Comparison of ENCODE assay signal across 1 cellular context in genomic region chr2:8534729-8535397, GRCh38.
TF ChIP-seq lines count a peak whose summit lies in the region.

No MANE protein-coding gene starts in this region.

TF ChIP-seq in HepG2, 621 proteins besides CTCF, POLR2A, EP300 and RAD21 (continued from another document and continues in another):
- no peak for TF ChIP-seq IRF1 (CRISPR knock-in tag; IDR thresholded peaks at IDR 0.05; ENCODE audit: low read depth)
- TF ChIP-seq NONO (IDR thresholded peaks at IDR 0.05) = no peak
- 0 out of 2 replicates have a peak, but pooled peaks have one; percentile 57 for TF ChIP-seq NONO (CRISPR knock-in tag; conservative IDR thresholded peaks at IDR 0.05)
- peak; percentile 27; the same call in 1 of the 2 replicates for TF ChIP-seq PAXIP1 (CRISPR knock-in tag; conservative IDR thresholded peaks at IDR 0.05)
- TF ChIP-seq HOXA3 (CRISPR knock-in tag; IDR thresholded peaks at IDR 0.05) = peak; percentile 53; the same call in 1 of the 2 replicates
- no peak for TF ChIP-seq SRY (CRISPR knock-in tag; IDR thresholded peaks at IDR 0.05)
- TF ChIP-seq RFX5 (IDR thresholded peaks at IDR 0.05; ENCODE audit: low read depth, low read length) = no peak
- TF ChIP-seq MED1 (CRISPR knock-in tag; IDR thresholded peaks at IDR 0.05) = no peak
- TF ChIP-seq TEF (CRISPR knock-in tag; IDR thresholded peaks at IDR 0.05) = no peak; the same call in 1 of the 2 replicates
- peak; percentile 87 for TF ChIP-seq PATZ1 (CRISPR knock-in tag; IDR thresholded peaks at IDR 0.05)
- no peak for TF ChIP-seq RARA (CRISPR knock-in tag; IDR thresholded peaks at IDR 0.05)
- no peak for TF ChIP-seq SMYD3 (CRISPR knock-in tag; IDR thresholded peaks at IDR 0.05)
- TF ChIP-seq SP2 (CRISPR knock-in tag; IDR thresholded peaks at IDR 0.05) = no peak
- no peak for TF ChIP-seq RELA (CRISPR knock-in tag; IDR thresholded peaks at IDR 0.05)
- TF ChIP-seq KMT2A (CRISPR knock-in tag; IDR thresholded peaks at IDR 0.05) = 0 out of 2 replicates have a peak, but pooled peaks have one; percentile 25
- TF ChIP-seq RFX1 (IDR thresholded peaks at IDR 0.05) = no peak
- no peak for TF ChIP-seq MAF1 (CRISPR knock-in tag; IDR thresholded peaks at IDR 0.05; ENCODE audit: borderline replicate concordance)
- no peak for TF ChIP-seq HMGA1 (CRISPR knock-in tag; conservative IDR thresholded peaks at IDR 0.05)
- TF ChIP-seq PCBP1 (IDR thresholded peaks at IDR 0.05; ENCODE audit: borderline replicate concordance, low read depth, low read length) = no peak
- TF ChIP-seq CEBPB (IDR thresholded peaks at IDR 0.05; ENCODE audit: borderline replicate concordance, low read depth, low read length) = peak; percentile 97
- no peak for TF ChIP-seq SNAI1 (CRISPR knock-in tag; IDR thresholded peaks at IDR 0.05; ENCODE audit: borderline replicate concordance)
- TF ChIP-seq ZNF614 (CRISPR knock-in tag; IDR thresholded peaks at IDR 0.05; ENCODE audit: borderline replicate concordance) = peak; percentile 66; the same call in 1 of the 2 replicates
- TF ChIP-seq BCL6 (CRISPR knock-in tag; IDR thresholded peaks at IDR 0.05) = peak; percentile 54
- no peak for TF ChIP-seq ZNF597 (CRISPR knock-in tag; IDR thresholded peaks at IDR 0.05)
- TF ChIP-seq HOXA5 (CRISPR knock-in tag; IDR thresholded peaks at IDR 0.05) = no peak
- TF ChIP-seq RFXAP (CRISPR knock-in tag; IDR thresholded peaks at IDR 0.05; ENCODE audit: borderline replicate concordance) = 0 out of 2 replicates have a peak, but pooled peaks have one; percentile 18
- peak; percentile 43; the same call in 1 of the 2 replicates for TF ChIP-seq KDM2A (CRISPR knock-in tag; IDR thresholded peaks at IDR 0.05; ENCODE audit: borderline replicate concordance, low read depth)
- 0 out of 2 replicates have a peak, but pooled peaks have one; percentile 28 for TF ChIP-seq ZNF704 (CRISPR knock-in tag; IDR thresholded peaks at IDR 0.05; ENCODE audit: borderline replicate concordance)
- TF ChIP-seq ZNF414 (CRISPR knock-in tag; IDR thresholded peaks at IDR 0.05) = no peak
- no peak for TF ChIP-seq HOMEZ (CRISPR knock-in tag; IDR thresholded peaks at IDR 0.05; ENCODE audit: low read depth)
- TF ChIP-seq ZNF773 (CRISPR knock-in tag; IDR thresholded peaks at IDR 0.05; ENCODE audit: borderline replicate concordance) = no peak
- TF ChIP-seq ZNF468 (CRISPR knock-in tag; IDR thresholded peaks at IDR 0.05) = no peak
- TF ChIP-seq MTF1 (CRISPR knock-in tag; IDR thresholded peaks at IDR 0.05) = no peak
- peak; percentile 71 for TF ChIP-seq HDAC2 (CRISPR knock-in tag; IDR thresholded peaks at IDR 0.05)
- peak; percentile 31; the same call in 1 of the 2 replicates for TF ChIP-seq ZNF331 (CRISPR knock-in tag; IDR thresholded peaks at IDR 0.05)
- 0 out of 2 replicates have a peak, but pooled peaks have one; percentile 7 for TF ChIP-seq TFE3 (CRISPR knock-in tag; IDR thresholded peaks at IDR 0.05)
- TF ChIP-seq ZFP62 (CRISPR knock-in tag; IDR thresholded peaks at IDR 0.05) = no peak
- no peak for TF ChIP-seq ZBTB8A (CRISPR knock-in tag; IDR thresholded peaks at IDR 0.05; ENCODE audit: borderline replicate concordance, low read depth)
- no peak for TF ChIP-seq ZNF232 (CRISPR knock-in tag; IDR thresholded peaks at IDR 0.05; ENCODE audit: borderline replicate concordance)
- TF ChIP-seq PBX3 (CRISPR knock-in tag; IDR thresholded peaks at IDR 0.05; ENCODE audit: borderline replicate concordance) = no peak
- TF ChIP-seq GTF3A (CRISPR knock-in tag; conservative IDR thresholded peaks at IDR 0.05) = no peak; the same call in 1 of the 2 replicates
- TF ChIP-seq MXD3 (CRISPR knock-in tag; IDR thresholded peaks at IDR 0.05) = peak; percentile 31; the same call in 1 of the 2 replicates
- TF ChIP-seq CREM (IDR thresholded peaks at IDR 0.05) = no peak
- no peak for TF ChIP-seq CREM (CRISPR knock-in tag; IDR thresholded peaks at IDR 0.05)
- TF ChIP-seq ZBTB14 (CRISPR knock-in tag; IDR thresholded peaks at IDR 0.05) = no peak
- no peak for TF ChIP-seq RARG (CRISPR knock-in tag; IDR thresholded peaks at IDR 0.05; ENCODE audit: low read depth)
- TF ChIP-seq ELF3 (CRISPR knock-in tag; IDR thresholded peaks at IDR 0.05) = 0 out of 2 replicates have a peak, but pooled peaks have one; percentile 10
- TF ChIP-seq E2F1 (CRISPR knock-in tag; IDR thresholded peaks at IDR 0.05) = no peak
- no peak for TF ChIP-seq ZNF317 (CRISPR knock-in tag; IDR thresholded peaks at IDR 0.05)
